13 cellular contexts compared by ENCODE assay signal in genomic region chr17:74119960-74120359, GRCh38.
"Had no signal": no experiment of that assay in that cellular context is flagged by ENCODE, and none has a peak within 500 bp of the region (broad histone marks: within the 10 kb centered on the region; RNA-seq: fewer than 3 reads in every experiment).

No MANE protein-coding gene starts in this region.

- H3K27me3 ChIP-seq: upper lobe of left lung had no signal

- H3K27ac Mint-ChIP-seq: activated CD8-positive, alpha-beta memory T cell treated with anti-CD3 and anti-CD28 coated beads, Interleukin-2, amount 10 ng/mL, durations not matched to agents 7 days and 5 days; activated naive CD8-positive, alpha-beta T cell treated with anti-CD3 and anti-CD28 coated beads, Interleukin-2, amount 10 ng/mL, durations not matched to agents 7 days and 5 days; activated T-cell treated with anti-CD3 and anti-CD28 coated beads, Interleukin-2, amount 50 U/mL, for 24 hours; endodermal cell; naive thymus-derived CD8-positive, alpha-beta T cell had no signal

- H3K4me1 ChIP-seq: sigmoid colon, suprapubic skin, upper lobe of left lung had no signal

- H3K36me3 Mint-ChIP-seq: activated CD8-positive, alpha-beta memory T cell treated with anti-CD3 and anti-CD28 coated beads, Interleukin-2, amount 10 ng/mL, durations not matched to agents 7 days and 5 days; activated naive CD8-positive, alpha-beta T cell treated with anti-CD3 and anti-CD28 coated beads, Interleukin-2, amount 10 ng/mL, durations not matched to agents 7 days and 5 days; naive thymus-derived CD8-positive, alpha-beta T cell had no signal

- H3K36me3 ChIP-seq: sigmoid colon, suprapubic skin, upper lobe of left lung had no signal

- H3K4me1 Mint-ChIP-seq: activated CD8-positive, alpha-beta memory T cell treated with anti-CD3 and anti-CD28 coated beads, Interleukin-2, amount 10 ng/mL, durations not matched to agents 7 days and 5 days; activated naive CD8-positive, alpha-beta T cell treated with anti-CD3 and anti-CD28 coated beads, Interleukin-2, amount 10 ng/mL, durations not matched to agents 7 days and 5 days; naive thymus-derived CD8-positive, alpha-beta T cell had no signal

- H3K4me3 Mint-ChIP-seq: activated CD8-positive, alpha-beta memory T cell treated with anti-CD3 and anti-CD28 coated beads, Interleukin-2, amount 10 ng/mL, durations not matched to agents 7 days and 5 days; activated naive CD8-positive, alpha-beta T cell treated with anti-CD3 and anti-CD28 coated beads, Interleukin-2, amount 10 ng/mL, durations not matched to agents 7 days and 5 days; activated T-cell treated with anti-CD3 and anti-CD28 coated beads, Interleukin-2, amount 50 U/mL, for 24 hours; endodermal cell; naive thymus-derived CD8-positive, alpha-beta T cell had no signal

- H3K9me3 Mint-ChIP-seq: activated T-cell treated with anti-CD3 and anti-CD28 coated beads, Interleukin-2, amount 50 U/mL, for 24 hours; naive thymus-derived CD8-positive, alpha-beta T cell had no signal

- H3K4me3 ChIP-seq: mucosa of descending colon, sigmoid colon, suprapubic skin, upper lobe of left lung had no signal

- H3K9me3 ChIP-seq: mucosa of descending colon, suprapubic skin, upper lobe of left lung had no signal

- DNase-seq: activated CD4-positive, alpha-beta T cell treated with anti-CD3 and anti-CD28 coated beads, Interleukin-2, amount 50 U/mL, for 4 hours; activated CD8-positive, alpha-beta memory T cell treated with anti-CD3 and anti-CD28 coated beads, Interleukin-2, amount 10 ng/mL, durations not matched to agents 7 days and 5 days; activated naive CD8-positive, alpha-beta T cell treated with anti-CD3 and anti-CD28 coated beads, Interleukin-2, amount 10 ng/mL, durations not matched to agents 7 days and 5 days; activated T-cell treated with anti-CD3 and anti-CD28 coated beads, Interleukin-2, amount 50 U/mL, for 24 hours; erythroblast; mucosa of descending colon; naive thymus-derived CD8-positive, alpha-beta T cell; stimulated activated CD4-positive, alpha-beta T cell treated with anti-CD3 and anti-CD28 coated beads, Interleukin-12 subunit alpha, Interleukin-12 subunit beta, amount 100 ng/mL, for 4 hours; stimulated activated naive CD4-positive, alpha-beta T cell treated with Interleukin-2 at 50 U/mL for 16 hours; upper lobe of left lung had no signal

- H3K27ac ChIP-seq: sigmoid colon, suprapubic skin, upper lobe of left lung had no signal
